ENCODE assay signal across 10 cellular contexts in the genomic region with DNA sequence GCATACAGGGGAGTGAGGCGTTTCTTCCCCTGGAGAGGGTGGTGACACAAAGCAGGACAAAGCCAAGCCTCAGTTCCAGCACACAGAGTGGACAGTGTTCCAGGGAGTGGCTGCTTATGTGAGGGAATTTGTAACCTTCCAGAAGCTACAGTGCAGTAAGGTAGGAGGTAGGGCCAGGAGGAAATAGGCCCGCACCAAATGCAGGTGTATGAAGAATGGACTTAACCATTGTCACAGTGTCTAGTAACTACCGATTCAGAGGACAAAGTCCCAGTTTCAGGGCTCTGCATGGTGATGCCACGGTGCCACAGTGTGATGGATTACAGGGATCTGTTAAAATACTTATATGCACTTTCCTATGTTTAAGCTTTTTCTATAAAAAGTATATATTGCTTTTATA.
"Had no signal": no experiment of that assay in that cellular context is flagged by ENCODE, and none has a peak within 500 bp of the region (broad histone marks: within the 10 kb centered on the region; RNA-seq: fewer than 3 reads in every experiment).

No MANE protein-coding gene starts in this region.

- H3K9ac ChIP-seq: GM23248 had no signal

- H3K36me3 ChIP-seq: HAP-1 had no signal

- H2AFZ ChIP-seq: GM23248 had no signal

- DNase-seq: GM23248, GOT3, HFFc6, IMR-90, KG1 had no signal

- H3K4me1 ChIP-seq: HAP-1 had no signal

- H3K27ac Mint-ChIP-seq: HFFc6 had no signal

- H3K9me3 Mint-ChIP-seq: HFFc6 had no signal

- FAIRE-seq: H54, HTR-8/SVneo, K562 had no signal

- H3K27ac ChIP-seq: GM23248 had no signal

- H3K4me3 Mint-ChIP-seq: HFFc6 had no signal

- H3K9me3 ChIP-seq: HAP-1 had no signal

- ATAC-seq: HCT116, K562 had no signal

- H3K4me3 ChIP-seq: GM23248, HAP-1, K562 had no signal
